In the genomic region with DNA sequence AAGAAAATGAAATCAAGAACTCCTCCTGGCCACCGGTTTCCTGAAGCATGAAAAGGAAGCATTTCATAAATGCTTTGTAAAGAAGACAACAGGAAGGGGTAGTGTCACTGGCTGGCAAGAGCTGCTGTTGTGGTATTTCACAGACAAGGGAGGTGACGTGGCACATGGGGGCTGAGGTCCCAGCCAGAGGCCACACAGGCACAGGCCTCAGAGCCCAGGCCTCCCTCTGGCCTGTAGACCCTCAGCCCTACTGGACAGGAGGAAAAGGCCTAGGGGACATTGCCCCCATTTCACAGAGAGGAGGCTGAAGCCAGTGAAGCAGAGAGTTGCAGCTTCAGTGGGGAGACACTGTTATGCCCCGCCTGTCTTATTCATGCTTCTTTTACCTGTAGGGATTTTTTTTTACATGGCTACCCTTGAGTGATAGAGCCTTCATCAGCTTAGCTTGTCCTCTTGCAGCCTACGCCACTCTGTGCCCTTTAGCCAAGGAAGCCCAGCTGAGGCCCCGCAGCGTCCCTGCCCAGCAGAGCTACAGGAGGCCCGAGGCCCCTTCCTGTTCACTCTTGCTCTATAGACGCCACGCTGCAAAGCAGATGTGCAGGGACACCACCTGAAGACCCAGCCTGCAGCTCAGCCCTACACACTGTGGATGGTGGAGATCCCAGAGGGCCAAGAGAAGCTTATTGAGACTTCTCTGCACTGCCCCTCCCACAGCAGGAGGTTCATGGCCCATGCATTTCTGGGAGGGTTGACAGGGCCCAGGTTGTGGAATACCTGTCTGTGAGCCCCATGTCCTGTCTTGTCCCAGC, we compare ENCODE assay signal across 8 cellular contexts. TPM values are rescaled to one million over a fixed set of nuclear protein-coding genes. Genes with fewer than 3 reads are reported as not detected.
DNase-seq lines count a peak whose midpoint lies in the region; ATAC-seq and TF ChIP-seq lines count a peak whose summit lies in the region.

No MANE protein-coding gene starts in this region.

- peak; percentile 64 to 69 for ATAC-seq in CD4-positive, CD25-positive, alpha-beta regulatory T cell (ENCODE audit: low read depth in 2 of 2)
- peak; percentile 49 for ATAC-seq in GM21447 (IDR thresholded peaks at IDR 0.05; ENCODE audit: unreplicated experiment)
- peak; percentile 60 to 66 for ATAC-seq in activated T-cell treated with anti-CD3 and anti-CD28 coated beads, Interleukin-2, amount 50 U/mL, for 72 hours (replicated peaks in 1 of 2)
- ATAC-seq in Right ventricle myocardium inferior = peak; percentile 49

- WGBS in spleen, 5 donors = 12 to 35% (median 23%) methylated on average over 9 of the region's 9 CpGs

- intact Hi-C loops in Right ventricle myocardium inferior (cut with DNase I) (no loop called here), spleen (cut with DNase I; ENCODE audit: low total_unique reads) (no loop called here)

- H3K4me1 Mint-ChIP-seq in CD4-positive, CD25-positive, alpha-beta regulatory T cell = peaks cover 53 to 92% (median 78%) of the 10 kb centered on the region in 4 donors
- peaks cover 85% of the 10 kb centered on the region for H3K4me1 Mint-ChIP-seq in activated T-cell treated with anti-CD3 and anti-CD28 coated beads, Interleukin-2, amount 50 U/mL, for 72 hours (ENCODE audit: low read depth)

- no peaks in the 10 kb centered on the region for H3K27me3 Mint-ChIP-seq in CD4-positive, CD25-positive, alpha-beta regulatory T cell
- H3K27me3 Mint-ChIP-seq in activated T-cell treated with anti-CD3 and anti-CD28 coated beads, Interleukin-2, amount 50 U/mL, for 72 hours (ENCODE audit: low read depth) = peaks cover 9% of the 10 kb centered on the region

- TF ChIP-seq CTCF in spleen (IDR thresholded peaks at IDR 0.05 in 8 of 11, conservative IDR thresholded peaks at IDR 0.05 in 3 of 11) = peak in 1 of 11 experiments; percentile 11

- H3K9me3 ChIP-seq in CD4-positive, CD25-positive, alpha-beta regulatory T cell (ENCODE audit: control insufficient read depth in 2 of 2, low read length in 2 of 2) = no peaks in the 10 kb centered on the region
- H3K9me3 ChIP-seq in MG63 = no peaks in the 10 kb centered on the region
- H3K9me3 ChIP-seq in spleen = no peaks in the 10 kb centered on the region

- H3K9me3 Mint-ChIP-seq in CD4-positive, CD25-positive, alpha-beta regulatory T cell = no peaks in the 10 kb centered on the region
- peaks cover 0 to 3% of the 10 kb centered on the region in 2 donors for H3K9me3 Mint-ChIP-seq in activated T-cell treated with anti-CD3 and anti-CD28 coated beads, Interleukin-2, amount 50 U/mL, for 72 hours

- H3K36me3 Mint-ChIP-seq in CD4-positive, CD25-positive, alpha-beta regulatory T cell = peaks cover 29% of the 10 kb centered on the region
- H3K36me3 Mint-ChIP-seq in activated T-cell treated with anti-CD3 and anti-CD28 coated beads, Interleukin-2, amount 50 U/mL, for 72 hours (ENCODE audit: insufficient read depth in 2 of 2) = peaks cover 12 to 20% of the 10 kb centered on the region in 2 donors

- H3K4me3 ChIP-seq in CD4-positive, CD25-positive, alpha-beta regulatory T cell (ENCODE audit: low read depth, low read length) = peak overlapping the region; percentile 81
- H3K4me3 ChIP-seq in MG63 (no peak overlapping the region), spleen (peak overlapping the region in 2 of 8 donors; percentile 6 to 55)

- DNase-seq in CD4-positive, CD25-positive, alpha-beta regulatory T cell = peak; percentile 53 to 86 (median 69)
- DNase-seq in MG63 (peak; percentile 80), Right ventricle myocardium inferior (ENCODE audit: missing footprints) (peak; percentile 88), spleen (peak; percentile 95), iPS-NIHi11 (ENCODE audit: low spot score) (no peak), COLO668 (lab: John Stamatoyannopoulos, UW; ENCODE audit: unreplicated experiment) (no peak)
- peak; percentile 69 to 73 for DNase-seq in activated T-cell treated with anti-CD3 and anti-CD28 coated beads, Interleukin-2, amount 50 U/mL, for 72 hours

- peaks cover 81% of the 10 kb centered on the region for H3K4me1 ChIP-seq in CD4-positive, CD25-positive, alpha-beta regulatory T cell (ENCODE audit: control insufficient read depth, insufficient read depth, low read length, poor library complexity, severe bottlenecking)
- H3K4me1 ChIP-seq in spleen = peaks cover 58 to 100% (median 93%) of the 10 kb centered on the region in 6 donors

- H3K27ac ChIP-seq in CD4-positive, CD25-positive, alpha-beta regulatory T cell (ENCODE audit: insufficient read depth, low read length, poor library complexity, severe bottlenecking) = peak overlapping the region; percentile 86
- peak overlapping the region; percentile 89 to 99 (median 95) for H3K27ac ChIP-seq in spleen

- H3K27me3 ChIP-seq in CD4-positive, CD25-positive, alpha-beta regulatory T cell (ENCODE audit: control insufficient read depth, insufficient read depth, low read length) = no peaks in the 10 kb centered on the region
- H3K27me3 ChIP-seq in MG63 (no peaks in the 10 kb centered on the region), spleen (replicated peaks in 1 of 7) (no peaks in the 10 kb centered on the region)

- TF ChIP-seq POLR2A in spleen (IDR thresholded peaks at IDR 0.05) = peak in 2 of 3 donors; percentile 6 to 24

- H3K4me3 Mint-ChIP-seq in CD4-positive, CD25-positive, alpha-beta regulatory T cell = peak overlapping the region; percentile 58 to 79 (median 69)
- peak overlapping the region; percentile 77 to 81 for H3K4me3 Mint-ChIP-seq in activated T-cell treated with anti-CD3 and anti-CD28 coated beads, Interleukin-2, amount 50 U/mL, for 72 hours

- peak overlapping the region; percentile 96 to 99 (median 98) for H3K27ac Mint-ChIP-seq in CD4-positive, CD25-positive, alpha-beta regulatory T cell
- peak overlapping the region; percentile 99 for H3K27ac Mint-ChIP-seq in activated T-cell treated with anti-CD3 and anti-CD28 coated beads, Interleukin-2, amount 50 U/mL, for 72 hours

- peaks cover 14% of the 10 kb centered on the region for H3K36me3 ChIP-seq in CD4-positive, CD25-positive, alpha-beta regulatory T cell (ENCODE audit: control insufficient read depth, insufficient read depth, low read length)
- H3K36me3 ChIP-seq in MG63 (peaks cover 3% of the 10 kb centered on the region; the same call in 1 of the 2 replicates), spleen (peaks cover 0 to 32% (median 4%) of the 10 kb centered on the region in 6 donors)

RNA-seq across cellular contexts. Expression of a gene that starts 33.8 kb away (rescaled TPM):
- total RNA-seq in CD4-positive, CD25-positive, alpha-beta regulatory T cell = 924 TPM
- polyA plus RNA-seq in CD4-positive, CD25-positive, alpha-beta regulatory T cell = 100 to 1,000 TPM; 160 to 202 (median 190) TPM
- total RNA-seq in MG63 (2014; rRNA removed; shearing (Covaris generic); ENCODE audit: low replicate concordance) = 14.2 and 34.7 TPM in 2 replicates
- 100 to 1,000 TPM; 212 to 226 TPM for total RNA-seq in activated T-cell treated with anti-CD3 and anti-CD28 coated beads, Interleukin-2, amount 50 U/mL, for 72 hours
- 12.7 TPM for total RNA-seq in Right ventricle myocardium inferior
- 100 to 1,000 TPM; 146 to 307 (median 165) TPM for total RNA-seq in spleen
- 100 to 1,000 TPM in 1 of 3 donors, 10 to 100 TPM in 2; 57.9 to 113 (median 59.7) TPM for polyA plus RNA-seq in spleen

Comparison
In these comparisons a context has a peak if more than half of its experiments do, and no peak if none do; other contexts are left out.
1. DNase-seq: peak in CD4-positive, CD25-positive, alpha-beta regulatory T cell (3 of 3), MG63 (single experiment), activated T-cell treated with anti-CD3 and anti-CD28 coated beads, Interleukin-2, amount 50 U/mL, for 72 hours (2 of 2), Right ventricle myocardium inferior (single experiment) and spleen (single experiment); none in iPS-NIHi11 (single experiment) and COLO668 (single experiment).
2. Peak in every context shown above with its lines, with median percentiles within 50 percentile points of each other: ATAC-seq.